Comparison of ENCODE assay signal across 1 cellular context in genomic region chr1:235069577-235070563, GRCh38.
TF ChIP-seq lines count a peak whose summit lies in the region.

No MANE protein-coding gene starts in this region.

TF ChIP-seq in K562, 482 proteins besides CTCF, POLR2A, EP300 and RAD21 (continued from another document):
- TF ChIP-seq, protein P1, sequence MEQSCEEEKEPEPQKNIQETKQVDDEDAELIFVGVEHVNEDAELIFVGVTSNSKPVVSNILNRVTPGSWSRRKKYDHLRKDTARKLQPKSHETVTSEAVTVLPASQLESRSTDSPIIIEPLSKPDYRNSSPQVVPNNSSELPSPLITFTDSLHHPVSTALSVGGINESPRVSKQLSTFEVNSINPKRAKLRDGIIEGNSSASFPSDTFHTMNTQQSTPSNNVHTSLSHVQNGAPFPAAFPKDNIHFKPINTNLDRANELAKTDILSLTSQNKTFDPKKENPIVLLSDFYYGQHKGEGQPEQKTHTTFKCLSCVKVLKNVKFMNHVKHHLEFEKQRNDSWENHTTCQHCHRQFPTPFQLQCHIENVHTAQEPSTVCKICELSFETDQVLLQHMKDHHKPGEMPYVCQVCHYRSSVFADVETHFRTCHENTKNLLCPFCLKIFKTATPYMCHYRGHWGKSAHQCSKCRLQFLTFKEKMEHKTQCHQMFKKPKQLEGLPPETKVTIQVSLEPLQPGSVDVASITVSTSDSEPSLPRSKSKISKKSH (CRISPR knock-in tag; IDR thresholded peaks at IDR 0.05) = no peak
- no peak for TF ChIP-seq MAFF (IDR thresholded peaks at IDR 0.05; ENCODE audit: low read length)
- 0 out of 2 replicates have a peak, but pooled peaks have one; percentile 38 for TF ChIP-seq ESRRA (IDR thresholded peaks at IDR 0.05; ENCODE audit: borderline replicate concordance, low read depth)
- TF ChIP-seq ZC3H4 (CRISPR knock-in tag; IDR thresholded peaks at IDR 0.05; ENCODE audit: borderline replicate concordance) = no peak
- TF ChIP-seq XRCC3 (IDR thresholded peaks at IDR 0.05) = no peak
- TF ChIP-seq CBX1 (IDR thresholded peaks at IDR 0.05; ENCODE audit: low read depth) = no peak
- TF ChIP-seq, protein P2, sequence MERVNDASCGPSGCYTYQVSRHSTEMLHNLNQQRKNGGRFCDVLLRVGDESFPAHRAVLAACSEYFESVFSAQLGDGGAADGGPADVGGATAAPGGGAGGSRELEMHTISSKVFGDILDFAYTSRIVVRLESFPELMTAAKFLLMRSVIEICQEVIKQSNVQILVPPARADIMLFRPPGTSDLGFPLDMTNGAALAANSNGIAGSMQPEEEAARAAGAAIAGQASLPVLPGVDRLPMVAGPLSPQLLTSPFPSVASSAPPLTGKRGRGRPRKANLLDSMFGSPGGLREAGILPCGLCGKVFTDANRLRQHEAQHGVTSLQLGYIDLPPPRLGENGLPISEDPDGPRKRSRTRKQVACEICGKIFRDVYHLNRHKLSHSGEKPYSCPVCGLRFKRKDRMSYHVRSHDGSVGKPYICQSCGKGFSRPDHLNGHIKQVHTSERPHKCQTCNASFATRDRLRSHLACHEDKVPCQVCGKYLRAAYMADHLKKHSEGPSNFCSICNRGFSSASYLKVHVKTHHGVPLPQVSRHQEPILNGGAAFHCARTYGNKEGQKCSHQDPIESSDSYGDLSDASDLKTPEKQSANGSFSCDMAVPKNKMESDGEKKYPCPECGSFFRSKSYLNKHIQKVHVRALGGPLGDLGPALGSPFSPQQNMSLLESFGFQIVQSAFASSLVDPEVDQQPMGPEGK (CRISPR knock-in tag; IDR thresholded peaks at IDR 0.05; ENCODE audit: borderline replicate concordance) = no peak
- TF ChIP-seq, protein P3, sequence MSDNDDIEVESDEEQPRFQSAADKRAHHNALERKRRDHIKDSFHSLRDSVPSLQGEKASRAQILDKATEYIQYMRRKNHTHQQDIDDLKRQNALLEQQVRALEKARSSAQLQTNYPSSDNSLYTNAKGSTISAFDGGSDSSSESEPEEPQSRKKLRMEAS (CRISPR knock-in tag; IDR thresholded peaks at IDR 0.05) = 0 out of 2 replicates have a peak, but pooled peaks have one; percentile 8
- TF ChIP-seq ZNF740 (CRISPR knock-in tag; IDR thresholded peaks at IDR 0.05) = 0 out of 2 replicates have a peak, but pooled peaks have one; percentile 5
- TF ChIP-seq ZNF740 (tag; IDR thresholded peaks at IDR 0.05) = no peak
- TF ChIP-seq GTF2E2 (tag; IDR thresholded peaks at IDR 0.05) = no peak
- TF ChIP-seq SRSF9 (IDR thresholded peaks at IDR 0.05; ENCODE audit: borderline replicate concordance, low read depth, low read length) = no peak
- TF ChIP-seq ZNF134 (CRISPR knock-in tag; conservative IDR thresholded peaks at IDR 0.05) = no peak
- peak; percentile 59 for TF ChIP-seq NFIC (IDR thresholded peaks at IDR 0.05)
- peak; percentile 20 for TF ChIP-seq HMGN3 (IDR thresholded peaks at IDR 0.05; ENCODE audit: borderline replicate concordance, extremely low read depth, insufficient read length, low read depth, low read length)
- no peak for TF ChIP-seq CTBP1 (IDR thresholded peaks at IDR 0.05; ENCODE audit: borderline replicate concordance)
- TF ChIP-seq PML (IDR thresholded peaks at IDR 0.05; ENCODE audit: low read length) = no peak
- TF ChIP-seq ZBTB34 (CRISPR knock-in tag; IDR thresholded peaks at IDR 0.05) = no peak
- no peak for TF ChIP-seq PTTG1 (tag; IDR thresholded peaks at IDR 0.05; ENCODE audit: low read depth)
